ENCODE assay signal across 35 cellular contexts in the genomic region with DNA sequence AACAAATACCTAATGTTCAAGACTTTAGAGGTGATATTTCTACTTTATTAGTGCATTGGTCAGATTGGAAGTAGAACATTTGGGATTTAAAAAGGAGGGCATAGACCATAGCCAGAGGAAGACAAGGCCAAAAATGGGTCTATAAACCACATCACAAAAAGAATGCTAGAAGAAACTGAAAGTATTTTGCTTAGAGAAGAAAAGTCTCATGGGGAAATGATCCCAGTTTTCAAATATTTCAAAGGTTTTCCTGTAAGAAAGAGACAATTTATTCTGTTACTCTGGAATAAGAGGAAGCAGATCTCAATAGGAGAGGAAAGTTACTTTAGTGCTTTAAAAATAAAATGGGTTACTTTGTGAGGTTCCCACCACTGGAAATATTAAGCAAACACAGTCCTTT.
DNase-seq lines count a peak whose midpoint lies in the region; ATAC-seq and TF ChIP-seq lines count a peak whose summit lies in the region.
"Had no signal": no experiment of that assay in that cellular context is flagged by ENCODE, and none has a peak within 500 bp of the region (broad histone marks: within the 10 kb centered on the region; RNA-seq: fewer than 3 reads in every experiment).

No MANE protein-coding gene starts in this region.

- H3K36me3 ChIP-seq in BLaER1 (no peaks in the 10 kb centered on the region), mesenchymal stem cell (ENCODE audit: control insufficient read depth in 1 of 2, insufficient read depth in 2 of 2, low read depth in 1 of 2, low read length in 2 of 2) (no peaks in the 10 kb centered on the region), suprapubic skin (no peaks in the 10 kb centered on the region)
- H3K36me3 ChIP-seq: brain microvascular endothelial cell, MG63, upper lobe of right lung had no signal

- H3K4me3 ChIP-seq in BLaER1: no peak overlapping the region
- H3K4me3 ChIP-seq in mesenchymal stem cell (ENCODE audit: insufficient read depth in 1 of 2, low read depth in 1 of 2, low read length in 2 of 2): no peak overlapping the region
- H3K4me3 ChIP-seq in suprapubic skin: no peak overlapping the region
- H3K4me3 ChIP-seq: A549, MG63, psoas muscle, sigmoid colon, upper lobe of right lung had no signal

- DNase-seq in chondrocyte (ENCODE audit: low spot score) (no peak), mesenchymal stem cell (no peak), suprapubic skin (ENCODE audit: low spot score in 2 of 2) (no peak), type B pancreatic cell (ENCODE audit: extremely low spot score, unreplicated experiment) (no peak)
- DNase-seq: activated CD4-positive, alpha-beta memory T cell treated with anti-CD3 and anti-CD28 coated beads for 36 hours; activated naive CD4-positive, alpha-beta T cell treated with anti-CD3 and anti-CD28 coated beads, Interleukin-2, amount 10 ng/mL, durations not matched to agents 7 days and 5 days; amniotic stem cell; brain microvascular endothelial cell; CD8-positive, alpha-beta memory T cell; EL; head of caudate nucleus; left ventricle myocardium superior; MG63; naive B cell; NCI-H1105; NCI-H1930; NCI-H524 treated with DMSO at 0.1 percent for 48 hours; NK-92 treated with Interleukin-12 subunit alpha and Interleukin-12 subunit beta, amount 100 ng/mL, for 24 hours; PC-3; psoas muscle; sigmoid colon; stimulated activated CD4-positive, alpha-beta T cell treated with anti-CD3 and anti-CD28 coated beads, Interleukin-15, amount 100 ng/mL, for 24 hours; stimulated activated CD4-positive, alpha-beta T cell treated with anti-CD3 and anti-CD28 coated beads, Interleukin-4, amount 100 ng/mL, for 4 hours; T-helper 17 cell; upper lobe of right lung had no signal

- H3K79me1 ChIP-seq in mesenchymal stem cell (replicated peaks; ENCODE audit: low read length, poor library complexity, severe bottlenecking): no peaks in the 10 kb centered on the region

- H2BK12ac ChIP-seq in mesenchymal stem cell (ENCODE audit: low read length in 2 of 2): no peak overlapping the region

- no peak overlapping the region for H3K27ac ChIP-seq in BLaER1
- no peak overlapping the region for H3K27ac ChIP-seq in mesenchymal stem cell (ENCODE audit: low read length, poor library complexity, severe bottlenecking)
- peak overlapping the region; percentile 51 for H3K27ac ChIP-seq in suprapubic skin
- H3K27ac ChIP-seq: A549, brain microvascular endothelial cell, HL-60, KMS-11, psoas muscle, upper lobe of right lung had no signal

- H3K9ac ChIP-seq in BLaER1: no peak overlapping the region
- peak overlapping the region; percentile 51 for H3K9ac ChIP-seq in mesenchymal stem cell (ENCODE audit: low read length)
- H3K9ac ChIP-seq: KMS-11 had no signal

- no peak overlapping the region for H3K23ac ChIP-seq in mesenchymal stem cell (ENCODE audit: low read length in 2 of 2)

- no peak overlapping the region for H2AK5ac ChIP-seq in mesenchymal stem cell (ENCODE audit: low read length, severe bottlenecking)

- H3K36me3 Mint-ChIP-seq in chondrocyte (ENCODE audit: low read depth): peaks cover 5% of the 10 kb centered on the region
- H3K36me3 Mint-ChIP-seq in type B pancreatic cell: no peaks in the 10 kb centered on the region
- H3K36me3 Mint-ChIP-seq: activated CD4-positive, alpha-beta memory T cell treated with anti-CD3 and anti-CD28 coated beads for 36 hours; activated naive CD4-positive, alpha-beta T cell treated with anti-CD3 and anti-CD28 coated beads, Interleukin-2, amount 10 ng/mL, durations not matched to agents 7 days and 5 days; CD8-positive, alpha-beta memory T cell; mesothelial cell of epicardium had no signal

- H4K8ac ChIP-seq in mesenchymal stem cell (ENCODE audit: low read length): no peak overlapping the region

- no peak overlapping the region for H2AFZ ChIP-seq in mesenchymal stem cell (ENCODE audit: low read depth, low read length)

- H3K4me3 Mint-ChIP-seq in chondrocyte (ENCODE audit: unreplicated experiment) (no peak overlapping the region), type B pancreatic cell (no peak overlapping the region)
- H3K4me3 Mint-ChIP-seq: activated CD4-positive, alpha-beta memory T cell treated with anti-CD3 and anti-CD28 coated beads for 36 hours; activated naive CD4-positive, alpha-beta T cell treated with anti-CD3 and anti-CD28 coated beads, Interleukin-2, amount 10 ng/mL, durations not matched to agents 7 days and 5 days; activated T-helper 1 cell treated with anti-CD3 and anti-CD28 coated beads, Interleukin-12 subunit alpha, Interleukin-12 subunit beta, Interleukin-2, Interleukin-4 antibody, amounts not matched to agents 30 ng/mL and 10 ng/mL and 1 ng/mL, durations not matched to agents 14 hours and 24 hours and 36 hours; CD8-positive, alpha-beta memory T cell; mesothelial cell of epicardium; naive B cell; T-helper 17 cell had no signal

- H3K27ac Mint-ChIP-seq in chondrocyte (ENCODE audit: unreplicated experiment) (peak overlapping the region; percentile 78), type B pancreatic cell (no peak overlapping the region)
- H3K27ac Mint-ChIP-seq: activated CD4-positive, alpha-beta memory T cell treated with anti-CD3 and anti-CD28 coated beads for 36 hours; activated naive CD4-positive, alpha-beta T cell treated with anti-CD3 and anti-CD28 coated beads, Interleukin-2, amount 10 ng/mL, durations not matched to agents 7 days and 5 days; activated T-helper 1 cell treated with anti-CD3 and anti-CD28 coated beads, Interleukin-12 subunit alpha, Interleukin-12 subunit beta, Interleukin-2, Interleukin-4 antibody, amounts not matched to agents 30 ng/mL and 10 ng/mL and 1 ng/mL, durations not matched to agents 14 hours and 24 hours and 36 hours; mesothelial cell of epicardium; naive B cell; T-helper 17 cell had no signal

- H2BK15ac ChIP-seq in mesenchymal stem cell (ENCODE audit: low read depth, poor library complexity, severe bottlenecking): no peak overlapping the region

- H3K4me2 ChIP-seq in BLaER1 (peak overlapping the region; percentile 53), mesenchymal stem cell (ENCODE audit: low read length, poor library complexity, severe bottlenecking) (no peak overlapping the region)
- H3K4me2 ChIP-seq: A549, KMS-11 had no signal

- H3K9me3 ChIP-seq in BLaER1 (no peaks in the 10 kb centered on the region), mesenchymal stem cell (ENCODE audit: control insufficient read depth, low read length) (no peaks in the 10 kb centered on the region), suprapubic skin (no peaks in the 10 kb centered on the region)
- H3K9me3 ChIP-seq: A549, MG63, psoas muscle, sigmoid colon, upper lobe of right lung had no signal

- no peak for TF ChIP-seq POLR2A in suprapubic skin (IDR thresholded peaks at IDR 0.05)

- no peak overlapping the region for H2BK5ac ChIP-seq in mesenchymal stem cell (ENCODE audit: low read depth, low read length, poor library complexity, severe bottlenecking)

- H3K18ac ChIP-seq in mesenchymal stem cell (ENCODE audit: low read depth in 1 of 2, low read length in 2 of 2): no peak overlapping the region

- H3K27me3 ChIP-seq in BLaER1: peaks cover 59% of the 10 kb centered on the region
- H3K27me3 ChIP-seq in mesenchymal stem cell (ENCODE audit: control insufficient read depth in 1 of 2, insufficient read depth in 1 of 2, low read length in 2 of 2): peaks cover 0 to 10% of the 10 kb centered on the region in 2 experiments
- H3K27me3 ChIP-seq in suprapubic skin: no peaks in the 10 kb centered on the region
- H3K27me3 ChIP-seq: brain microvascular endothelial cell, MG63, sigmoid colon, upper lobe of right lung had no signal

- peaks cover 56% of the 10 kb centered on the region for H3K4me1 Mint-ChIP-seq in chondrocyte (ENCODE audit: low read depth)
- H3K4me1 Mint-ChIP-seq in type B pancreatic cell (ENCODE audit: unreplicated experiment): no peaks in the 10 kb centered on the region
- H3K4me1 Mint-ChIP-seq: T-helper 17 cell had no signal

- TF ChIP-seq EP300 in suprapubic skin (IDR thresholded peaks at IDR 0.05): no peak

- peaks cover 81% of the 10 kb centered on the region for H4K20me1 ChIP-seq in BLaER1

- H3K4me1 ChIP-seq in BLaER1 (peaks cover 21% of the 10 kb centered on the region), mesenchymal stem cell (ENCODE audit: control insufficient read depth, insufficient read depth, low read depth, low read length) (peaks cover 3% of the 10 kb centered on the region), suprapubic skin (peaks cover 23% of the 10 kb centered on the region)
- H3K4me1 ChIP-seq: psoas muscle, upper lobe of right lung had no signal

- peaks cover 5% of the 10 kb centered on the region for H3K9me3 Mint-ChIP-seq in chondrocyte (ENCODE audit: low read depth)
- peaks cover 6% of the 10 kb centered on the region for H3K9me3 Mint-ChIP-seq in type B pancreatic cell
- H3K9me3 Mint-ChIP-seq: activated CD4-positive, alpha-beta memory T cell treated with anti-CD3 and anti-CD28 coated beads for 36 hours; activated naive CD4-positive, alpha-beta T cell treated with anti-CD3 and anti-CD28 coated beads, Interleukin-2, amount 10 ng/mL, durations not matched to agents 7 days and 5 days; activated T-helper 1 cell treated with anti-CD3 and anti-CD28 coated beads, Interleukin-12 subunit alpha, Interleukin-12 subunit beta, Interleukin-2, Interleukin-4 antibody, amounts not matched to agents 30 ng/mL and 10 ng/mL and 1 ng/mL, durations not matched to agents 14 hours and 24 hours and 36 hours; CD8-positive, alpha-beta memory T cell; mesothelial cell of epicardium had no signal

- no peak for TF ChIP-seq CTCF in chondrocyte (IDR thresholded peaks at IDR 0.05)
- TF ChIP-seq CTCF in suprapubic skin (IDR thresholded peaks at IDR 0.05): no peak
- TF ChIP-seq CTCF in type B pancreatic cell (conservative IDR thresholded peaks at IDR 0.05): no peak

- H2BK120ac ChIP-seq in mesenchymal stem cell (ENCODE audit: low read depth, low read length): no peak overlapping the region

- H3K27me3 Mint-ChIP-seq in chondrocyte (ENCODE audit: low read depth) (no peaks in the 10 kb centered on the region), type B pancreatic cell (peaks cover 8% of the 10 kb centered on the region)
- H3K27me3 Mint-ChIP-seq: activated CD4-positive, alpha-beta memory T cell treated with anti-CD3 and anti-CD28 coated beads for 36 hours had no signal

- no peak overlapping the region for H4K91ac ChIP-seq in mesenchymal stem cell (ENCODE audit: low read length)

- ATAC-seq in HG02970 (IDR thresholded peaks at IDR 0.05; ENCODE audit: low FRiP score, unreplicated experiment) (no peak), HG02885 (IDR thresholded peaks at IDR 0.05; ENCODE audit: poor library complexity, unreplicated experiment) (no peak), HG03439 (IDR thresholded peaks at IDR 0.05; ENCODE audit: unreplicated experiment) (no peak)
- ATAC-seq: A549; activated CD4-positive, CD25-positive, alpha-beta regulatory T cell treated with anti-CD3 and anti-CD28 coated beads, Interleukin-2, amount 50 U/mL, for 24 hours; left ventricle myocardium superior; PC-3; psoas muscle; T-helper 17 cell; upper lobe of right lung had no signal

- H3K14ac ChIP-seq in mesenchymal stem cell (ENCODE audit: low read length in 2 of 2): no peak overlapping the region

- H3K4ac ChIP-seq in mesenchymal stem cell (ENCODE audit: low read depth in 1 of 2, low read length in 2 of 2): no peak overlapping the region
